8 cellular contexts compared by ENCODE assay signal in the genomic region with DNA sequence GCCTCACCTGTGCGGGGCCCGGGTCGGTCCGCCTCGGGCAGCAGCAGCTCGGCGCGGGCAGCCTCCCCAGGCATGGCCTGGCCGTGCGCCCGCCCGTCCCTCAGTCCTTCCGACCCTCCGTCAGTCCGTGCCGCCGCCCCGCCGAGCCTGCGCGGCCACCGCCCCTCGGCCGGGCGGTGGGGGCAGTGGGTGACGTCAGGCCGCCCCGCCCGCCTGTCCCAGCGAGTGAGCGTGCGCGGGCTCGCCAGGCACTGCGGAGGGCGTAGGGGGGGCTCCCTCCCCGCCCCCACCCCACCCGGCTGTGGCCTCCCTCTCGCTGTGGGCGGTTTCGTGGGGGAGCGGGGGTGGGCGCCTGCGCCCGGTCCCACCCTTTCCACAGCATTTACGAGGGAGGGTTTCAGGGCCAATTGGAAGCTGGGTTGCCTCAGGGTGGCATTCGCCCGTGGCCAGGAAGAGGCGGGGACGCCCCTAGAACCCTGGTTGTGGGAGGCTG. TPM values are rescaled to one million over a fixed set of nuclear protein-coding genes. Genes with fewer than 3 reads are reported as not detected.
DNase-seq lines count a peak whose midpoint lies in the region; ATAC-seq and TF ChIP-seq lines count a peak whose summit lies in the region.

Gene NACAD, minus strand, starts transcription at position 149 of the 493 bp plus-strand sequence. Its CDS starts 75 bp downstream, at position 74.

- peak within 1 kb of the TSS; percentile 97 for H3K4me2 ChIP-seq in smooth muscle cell

- H3K27me3 ChIP-seq in kidney epithelial cell (ENCODE audit: control insufficient read depth, insufficient read depth, low read length), result peaks cover 2% of the 10 kb centered on the region
- H3K27me3 ChIP-seq in smooth muscle cell (ENCODE audit: low read depth), result no peaks in the 10 kb centered on the region

- no peaks in the 10 kb centered on the region for H3F3A ChIP-seq in smooth muscle cell (ENCODE audit: low read depth)

- H3K27ac ChIP-seq in smooth muscle cell (ENCODE audit: low read depth), result no peak within 1 kb of the TSS

- H4K20me1 ChIP-seq in smooth muscle cell (ENCODE audit: low read depth), result no peaks in the 10 kb centered on the region

- H3K4me3 ChIP-seq in kidney epithelial cell (ENCODE audit: low read depth, low read length) (peak within 1 kb of the TSS; percentile 63), smooth muscle cell (peak within 1 kb of the TSS; percentile 76)

- H3K4me1 ChIP-seq in smooth muscle cell (ENCODE audit: low read depth), result no peaks in the 10 kb centered on the region

- TF ChIP-seq CTCF in kidney epithelial cell (IDR thresholded peaks at IDR 0.05; ENCODE audit: insufficient read depth, low read length, poor library complexity, severe bottlenecking) (no peak), smooth muscle cell (IDR thresholded peaks at IDR 0.05; ENCODE audit: borderline replicate concordance, insufficient read depth, poor library complexity, severe bottlenecking) (no peak)

- H3K79me2 ChIP-seq in smooth muscle cell (ENCODE audit: low read depth), result no peaks in the 10 kb centered on the region

- 0% methylated on average over 4 of the region's 50 CpGs for WGBS in smooth muscle cell (ENCODE audit: low lambda C conversion rate)

- no peaks in the 10 kb centered on the region for H3K36me3 ChIP-seq in kidney epithelial cell (ENCODE audit: control insufficient read depth, insufficient read depth, low read length)
- H3K36me3 ChIP-seq in smooth muscle cell (ENCODE audit: low read depth), result no peaks in the 10 kb centered on the region

- H3K9ac ChIP-seq in smooth muscle cell (ENCODE audit: low read depth), result no peak within 1 kb of the TSS

- peak within 1 kb of the TSS; percentile 81 for H2AFZ ChIP-seq in smooth muscle cell (ENCODE audit: low read depth)

- no peak for ATAC-seq in HG02938 (IDR thresholded peaks at IDR 0.05; ENCODE audit: unreplicated experiment)

- H3K9me3 ChIP-seq in smooth muscle cell (replicated peaks; ENCODE audit: low read depth), result no peaks in the 10 kb centered on the region

- DNase-seq in EH (ENCODE audit: low read depth) (peak; percentile 68), NCI-H345 treated with DMSO at 0.1 percent for 48 hours (lab: John Stamatoyannopoulos, UW; ENCODE audit: unreplicated experiment) (peak; percentile 49), cerebellar cortex (ENCODE audit: low spot score) (peak; percentile 63), kidney epithelial cell (ENCODE audit: low read depth) (no peak), smooth muscle cell (lab: John Stamatoyannopoulos, UW; ENCODE audit: unreplicated experiment) (peak; percentile 30), EL (no peak), GF-D8 (lab: John Stamatoyannopoulos, UW) (no peak)

RNA-seq across cellular contexts. Expression of gene NACAD, which starts in this region (rescaled TPM):
- total RNA-seq in kidney epithelial cell (4.9 and 6.9 TPM in 2 replicates), smooth muscle cell (2.6 and 5.3 TPM in 2 replicates)
- polyA plus RNA-seq in smooth muscle cell, result 11.6 and 12.5 TPM in 2 replicates

Comparison
In these comparisons a context has a peak if more than half of its experiments do, and no peak if none do; other contexts are left out.
1. DNase-seq: peak in EH (single experiment), NCI-H345 treated with DMSO at 0.1 percent for 48 hours (single experiment), cerebellar cortex (single experiment) and smooth muscle cell (single experiment); none in kidney epithelial cell (single experiment), EL (single experiment) and GF-D8 (single experiment).